Comparison of ENCODE assay signal across 8 cellular contexts in genomic region chr1:179129702-179130473, GRCh38. TPM values are rescaled to one million over a fixed set of nuclear protein-coding genes. Genes with fewer than 3 reads are reported as not detected.
DNase-seq lines count a peak whose midpoint lies in the region; ATAC-seq and TF ChIP-seq lines count a peak whose summit lies in the region.

No MANE protein-coding gene starts in this region.

- H3K9me3 ChIP-seq in effector memory CD4-positive, alpha-beta T cell (ENCODE audit: control insufficient read depth, low read length) = no peaks in the 10 kb centered on the region

- peak overlapping the region; percentile 62 for H3K27ac ChIP-seq in effector memory CD4-positive, alpha-beta T cell (ENCODE audit: insufficient read depth, low read length, poor library complexity, severe bottlenecking)

- peaks cover 14% of the 10 kb centered on the region for H3K36me3 Mint-ChIP-seq in T-helper 2 cell treated with Interferon-gamma antibody and Interleukin-4, amounts not matched to agents 5 μg/mL and 100 μg/mL, for 36 hours (ENCODE audit: low read depth)
- H3K36me3 Mint-ChIP-seq in osteocyte (ENCODE audit: unreplicated experiment) = peaks cover 11% of the 10 kb centered on the region

- no peaks in the 10 kb centered on the region for H3K4me1 ChIP-seq in effector memory CD4-positive, alpha-beta T cell (ENCODE audit: control insufficient read depth, insufficient read depth, low read length, poor library complexity, severe bottlenecking)

- H3K36me3 ChIP-seq in effector memory CD4-positive, alpha-beta T cell (ENCODE audit: control insufficient read depth, insufficient read depth, low read length) = no peaks in the 10 kb centered on the region

- peak overlapping the region; percentile 93 for H3K27ac Mint-ChIP-seq in T-helper 2 cell treated with Interferon-gamma antibody and Interleukin-4, amounts not matched to agents 5 μg/mL and 100 μg/mL, for 36 hours
- peak overlapping the region; percentile 80 for H3K27ac Mint-ChIP-seq in osteocyte (ENCODE audit: unreplicated experiment)

- H3K4me1 Mint-ChIP-seq in T-helper 2 cell treated with Interferon-gamma antibody and Interleukin-4, amounts not matched to agents 5 μg/mL and 100 μg/mL, for 36 hours (ENCODE audit: low read depth) = peaks cover 15% of the 10 kb centered on the region
- peaks cover 39% of the 10 kb centered on the region for H3K4me1 Mint-ChIP-seq in osteocyte (ENCODE audit: unreplicated experiment)

- ATAC-seq in GM19463 (IDR thresholded peaks at IDR 0.05; ENCODE audit: unreplicated experiment) (peak; percentile 99), HG03457 (IDR thresholded peaks at IDR 0.05; ENCODE audit: unreplicated experiment) (peak; percentile 92)

- H3K27me3 ChIP-seq in effector memory CD4-positive, alpha-beta T cell (replicated peaks; ENCODE audit: control insufficient read depth, insufficient read depth, low read length, poor library complexity, severe bottlenecking) = no peaks in the 10 kb centered on the region

- in situ Hi-C loops in Caki2 (cut with HindIII; ENCODE audit: low pct_unique_long_range_greater_than_20kb, low sequenced_read_pairs) = no loop called here

- H3K4me3 ChIP-seq in effector memory CD4-positive, alpha-beta T cell (ENCODE audit: insufficient read depth, low read depth, low read length, poor library complexity, severe bottlenecking) = peak overlapping the region; percentile 32

- peak overlapping the region; percentile 76 for H3K4me3 Mint-ChIP-seq in T-helper 2 cell treated with Interferon-gamma antibody and Interleukin-4, amounts not matched to agents 5 μg/mL and 100 μg/mL, for 36 hours
- H3K4me3 Mint-ChIP-seq in osteocyte (ENCODE audit: unreplicated experiment) = peak overlapping the region; percentile 57

- TF ChIP-seq CTCF in osteocyte (IDR thresholded peaks at IDR 0.05) = no peak

- DNase-seq in Caki2 (ENCODE audit: low read depth) (peak; percentile 51), osteocyte (ENCODE audit: extremely low spot score, unreplicated experiment) (no peak), NCI-H345 (lab: John Stamatoyannopoulos, UW) (no peak), hippocampal formation (lab: John Stamatoyannopoulos, UW) (no peak)
- DNase-seq in T-helper 2 cell treated with Interferon-gamma antibody and Interleukin-4, amounts not matched to agents 5 μg/mL and 100 μg/mL, for 36 hours (ENCODE audit: low spot score) = peak; percentile 11
- no peak for DNase-seq in effector memory CD4-positive, alpha-beta T cell

- H3K27me3 Mint-ChIP-seq in T-helper 2 cell treated with Interferon-gamma antibody and Interleukin-4, amounts not matched to agents 5 μg/mL and 100 μg/mL, for 36 hours (ENCODE audit: low read depth) = no peaks in the 10 kb centered on the region
- H3K27me3 Mint-ChIP-seq in osteocyte (ENCODE audit: unreplicated experiment) = no peaks in the 10 kb centered on the region

- peaks cover 4% of the 10 kb centered on the region for H3K9me3 Mint-ChIP-seq in T-helper 2 cell treated with Interferon-gamma antibody and Interleukin-4, amounts not matched to agents 5 μg/mL and 100 μg/mL, for 36 hours
- H3K9me3 Mint-ChIP-seq in osteocyte (ENCODE audit: unreplicated experiment) = no peaks in the 10 kb centered on the region

RNA-seq across cellular contexts. Expression of gene TOR3A, which starts 48.0 kb away (rescaled TPM):
- total RNA-seq in Caki2 (2014; rRNA removed; shearing (Covaris generic); ENCODE audit: low replicate concordance) = 65.8 and 98.5 TPM in 2 replicates
- 21.1 and 24.8 TPM in 2 replicates for total RNA-seq in osteocyte

Comparison
In these comparisons a context has a peak if more than half of its experiments do, and no peak if none do; other contexts are left out.
1. DNase-seq: peak in Caki2 (single experiment) and T-helper 2 cell treated with Interferon-gamma antibody and Interleukin-4, amounts not matched to agents 5 μg/mL and 100 μg/mL, for 36 hours (single experiment); none in effector memory CD4-positive, alpha-beta T cell (0 of 3), osteocyte (single experiment), NCI-H345 (single experiment) and hippocampal formation (0 of 2).